8 cellular contexts compared by ENCODE assay signal in the genomic region with DNA sequence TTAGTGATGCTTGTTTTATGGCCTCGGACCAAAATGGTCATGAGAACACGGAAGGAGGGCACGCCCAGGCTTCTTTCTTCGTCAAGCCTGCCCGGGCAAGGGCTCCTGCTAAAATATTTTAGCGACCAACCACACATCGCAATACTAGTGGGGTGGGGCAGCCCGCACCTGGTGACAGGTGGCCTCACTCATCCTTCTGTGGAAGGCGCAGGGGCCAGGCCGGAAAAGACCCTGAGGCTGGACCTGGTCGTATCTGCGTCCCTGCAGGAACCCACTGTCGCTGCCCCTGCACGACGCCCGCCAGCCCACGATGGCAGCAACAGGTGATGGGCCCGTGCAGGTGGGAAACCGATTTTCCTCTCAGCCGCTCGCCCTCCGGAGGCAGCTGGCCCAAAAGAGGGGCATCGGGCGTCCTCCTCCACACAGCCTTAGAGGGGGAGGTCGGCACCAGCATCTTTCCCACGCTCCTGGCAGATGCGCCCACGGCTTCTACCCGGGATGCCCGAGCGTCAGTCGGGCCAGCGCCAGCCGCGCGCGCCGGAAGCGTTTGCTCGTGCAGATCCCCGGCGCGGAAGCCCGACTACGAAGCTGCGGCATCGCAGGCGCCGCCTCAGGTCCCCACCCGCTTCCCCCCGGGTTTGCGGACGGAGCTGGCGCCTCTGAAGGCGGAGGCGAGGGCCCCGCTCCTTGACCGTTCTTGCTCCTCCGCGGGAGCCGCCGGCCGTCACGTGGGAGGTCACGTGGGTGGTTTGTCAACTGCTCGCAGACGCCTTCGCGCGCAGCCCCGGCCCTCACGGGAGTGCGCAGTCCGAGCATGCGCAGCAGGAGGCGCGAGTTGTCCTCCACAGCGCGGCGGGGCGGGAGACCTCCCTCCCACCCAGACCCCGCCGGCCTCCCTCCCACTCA.
DNase-seq lines count a peak whose midpoint lies in the region; ATAC-seq lines count a peak whose summit lies in the region.

No MANE protein-coding gene starts in this region.

- peak overlapping the region; percentile 91 for H3K27ac ChIP-seq in caudate nucleus (ENCODE audit: low read depth, low read length)

- ATAC-seq in GM18520 (IDR thresholded peaks at IDR 0.05; ENCODE audit: unreplicated experiment), result peak; percentile 49
- ATAC-seq in HG03108 (IDR thresholded peaks at IDR 0.05; ENCODE audit: unreplicated experiment), result peak; percentile 57

- peak; percentile 71 for DNase-seq in 8988T
- DNase-seq in NCI-H2227 treated with DMSO at 0.1 percent for 48 hours (lab: John Stamatoyannopoulos, UW), result peak; percentile 91
- DNase-seq in activated CD4-positive, CD25-positive, alpha-beta regulatory T cell treated with anti-CD3 and anti-CD28 coated beads, Interleukin-2, amount 50 U/mL, for 16 hours (ENCODE audit: low read depth, low spot score), result peak; percentile 80
- DNase-seq in caudate nucleus (lab: John Stamatoyannopoulos, UW), result peak in 60 of 61 donors; percentile 48 to 96 (median 91)
- peak; percentile 93 for DNase-seq in iris pigment epithelial cell (ENCODE audit: low read depth)
- DNase-seq in smooth muscle cell of the brain vasculature (ENCODE audit: low read depth, low spot score), result peak; percentile 63

Comparison
In these comparisons a context has a peak if more than half of its experiments do, and no peak if none do; other contexts are left out.
1. Peak in every context shown above with its lines: DNase-seq, ATAC-seq and H3K27ac ChIP-seq.